15 cellular contexts compared by ENCODE assay signal in genomic region chr7:124762611-124763143, GRCh38. TPM values are rescaled to one million over a fixed set of nuclear protein-coding genes. Genes with fewer than 3 reads are reported as not detected.
DNase-seq lines count a peak whose midpoint lies in the region; ATAC-seq and TF ChIP-seq lines count a peak whose summit lies in the region.
"Had no signal": no experiment of that assay in that cellular context is flagged by ENCODE, and none has a peak within 500 bp of the region (broad histone marks: within the 10 kb centered on the region; RNA-seq: fewer than 3 reads in every experiment).

No MANE protein-coding gene starts in this region.

- peak overlapping the region in 1 of 5 experiments; percentile 33 for H3K27ac Mint-ChIP-seq in brain
- H3K27ac Mint-ChIP-seq: effector memory CD8-positive, alpha-beta T cell; naive thymus-derived CD8-positive, alpha-beta T cell; T-helper 2 cell treated with Interferon-gamma antibody and Interleukin-4, amounts not matched to agents 5 μg/mL and 100 μg/mL, for 36 hours had no signal

- peaks cover 8 to 28% (median 22%) of the 10 kb centered on the region in 4 donors for H3K4me1 ChIP-seq in transverse colon

- intact Hi-C loops in transverse colon (cut with DNase I; ENCODE audit: low total_unique reads) = no loop called here

- H3K9me3 Mint-ChIP-seq in brain = peaks cover 3 to 18% (median 10%) of the 10 kb centered on the region in 5 experiments
- H3K9me3 Mint-ChIP-seq: effector memory CD8-positive, alpha-beta T cell; T-helper 2 cell treated with Interferon-gamma antibody and Interleukin-4, amounts not matched to agents 5 μg/mL and 100 μg/mL, for 36 hours had no signal

- H3K4me3 Mint-ChIP-seq in brain = peak overlapping the region; percentile 89 to 97 (median 93)
- H3K4me3 Mint-ChIP-seq: T-helper 2 cell treated with Interferon-gamma antibody and Interleukin-4, amounts not matched to agents 5 μg/mL and 100 μg/mL, for 36 hours had no signal

- in situ Hi-C loops in transverse colon (cut with MboI; ENCODE audit: low pct_ligation_motif_present in 1 of 4, low pct_unique_long_range_greater_than_20kb in 1 of 4, low sequenced_read_pairs in 3 of 4) = no loop called here

- TF ChIP-seq POLR2A in transverse colon (IDR thresholded peaks at IDR 0.05) = no peak

- peaks cover 56% of the 10 kb centered on the region for H3K27me3 Mint-ChIP-seq in brain

- WGBS in transverse colon (ENCODE audit: low coverage in 1 of 2), 2 donors = 17 to 45% methylated on average over 3 to 4 of the region's 4 CpGs

- TF ChIP-seq CTCF in brain (conservative IDR thresholded peaks at IDR 0.05) = no peak
- no peak for TF ChIP-seq CTCF in transverse colon (IDR thresholded peaks at IDR 0.05)
- no peak for TF ChIP-seq CTCF in GM20000 (IDR thresholded peaks at IDR 0.05; ENCODE audit: extremely low read depth, missing control alignments)

- peaks cover 11% of the 10 kb centered on the region for H3K36me3 Mint-ChIP-seq in brain

- H3K9me3 ChIP-seq in transverse colon = no peaks in the 10 kb centered on the region
- H3K9me3 ChIP-seq: Peyer's patch had no signal

- TF ChIP-seq EP300 in transverse colon (IDR thresholded peaks at IDR 0.05; ENCODE audit: low read depth) = no peak

- peaks cover 30% of the 10 kb centered on the region for H3K27me3 ChIP-seq in transverse colon

- ATAC-seq in left lobe of liver (peak; percentile 47), GM21390 (IDR thresholded peaks at IDR 0.05; ENCODE audit: unreplicated experiment) (no peak)
- ATAC-seq: effector memory CD8-positive, alpha-beta T cell; naive thymus-derived CD8-positive, alpha-beta T cell had no signal

- H3K4me1 Mint-ChIP-seq in brain = peaks cover 29% of the 10 kb centered on the region

- no peak overlapping the region for H3K27ac ChIP-seq in transverse colon
- H3K27ac ChIP-seq: Peyer's patch had no signal

- no peaks in the 10 kb centered on the region for H3K36me3 ChIP-seq in transverse colon
- H3K36me3 ChIP-seq: Peyer's patch had no signal

- DNase-seq in NCI-H1092 treated with DMSO at 0.1 percent for 48 hours (lab: John Stamatoyannopoulos, UW) = peak; percentile 48
- no peak for DNase-seq in NCI-H1092 (lab: John Stamatoyannopoulos, UW)
- DNase-seq in left lobe of liver (ENCODE audit: low spot score) = peak; percentile 88
- DNase-seq in transverse colon = peak; percentile 25
- no peak for DNase-seq in DMS79 treated with DMSO at 0.1 percent for 48 hours (lab: John Stamatoyannopoulos, UW)
- no peak for DNase-seq in GM20000 (ENCODE audit: low spot score)
- DNase-seq: 8988T; effector memory CD8-positive, alpha-beta T cell; naive thymus-derived CD8-positive, alpha-beta T cell; NCI-H1694 treated with DMSO at 0.1 percent for 48 hours; Peyer's patch had no signal

- no peak overlapping the region for H3K4me3 ChIP-seq in transverse colon
- H3K4me3 ChIP-seq: Peyer's patch had no signal

RNA-seq across cellular contexts. Expression of gene GPR37, which starts 2.9 kb away (rescaled TPM):
- 63.7 TPM for polyA plus RNA-seq in brain (ENCODE audit: insufficient read depth, low read depth, low replicate concordance)
- 14.2 TPM for total RNA-seq in left lobe of liver
- total RNA-seq in transverse colon = 1 to 10 TPM in 2 of 4 donors, not detected in 2; 1.1 TPM
- total RNA-seq: activated CD8-positive, alpha-beta memory T cell treated with anti-CD3 and anti-CD28 coated beads for 36 hours; naive thymus-derived CD8-positive, alpha-beta T cell had no signal
- polyA plus RNA-seq: naive thymus-derived CD8-positive, alpha-beta T cell had no signal

Comparison
In these comparisons a context has a peak if more than half of its experiments do, and no peak if none do; other contexts are left out.
1. DNase-seq: peak in NCI-H1092 treated with DMSO at 0.1 percent for 48 hours (single experiment), left lobe of liver (single experiment) and transverse colon (single experiment); none in NCI-H1092 (single experiment), DMS79 treated with DMSO at 0.1 percent for 48 hours (single experiment) and GM20000 (single experiment).